Comparison of ENCODE assay signal across 8 cellular contexts in the genomic region with DNA sequence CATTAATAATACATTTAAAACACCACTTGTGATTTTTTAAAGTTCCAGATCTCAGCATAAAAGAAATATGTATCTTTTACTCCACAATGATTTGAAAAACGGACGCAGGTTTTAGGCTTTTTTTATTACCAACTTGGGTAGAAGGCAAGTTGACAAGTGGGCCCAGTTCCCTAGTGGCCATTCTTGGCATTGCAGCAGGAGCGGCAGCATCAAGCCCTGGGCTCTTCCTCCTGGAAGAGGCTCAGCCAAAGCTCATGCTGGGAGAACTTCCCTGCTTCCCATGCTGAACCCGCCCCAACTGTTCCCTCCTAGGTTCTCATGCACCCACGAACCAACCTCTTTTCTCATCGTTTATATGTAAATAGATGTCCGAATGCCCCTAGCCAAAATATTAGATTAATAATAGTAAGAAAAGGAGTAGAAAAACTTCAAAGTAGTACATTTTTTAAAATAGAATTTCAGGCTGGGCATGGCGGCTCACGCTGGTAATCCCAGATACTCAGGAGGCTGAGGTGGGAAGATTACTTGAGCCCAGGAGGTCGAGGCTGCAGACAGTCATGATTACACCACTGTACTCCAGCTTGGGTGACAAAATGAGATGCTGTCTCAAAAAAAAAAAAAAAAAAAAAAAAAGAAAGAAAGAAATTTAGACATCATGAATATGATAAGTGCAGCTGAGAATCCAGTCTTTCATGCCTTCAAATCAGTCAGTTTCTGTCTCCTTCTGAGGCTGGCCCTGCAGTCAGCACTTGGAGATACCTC. TPM values are rescaled to one million over a fixed set of nuclear protein-coding genes. Genes with fewer than 3 reads are reported as not detected.
DNase-seq lines count a peak whose midpoint lies in the region; ATAC-seq lines count a peak whose summit lies in the region.

No MANE protein-coding gene starts in this region.

- H3K4me1 Mint-ChIP-seq in CD4-positive, CD25-positive, alpha-beta regulatory T cell: peaks cover 19 to 42% (median 31%) of the 10 kb centered on the region in 4 donors

- ATAC-seq in CD4-positive, CD25-positive, alpha-beta regulatory T cell (ENCODE audit: low read depth in 2 of 2): no peak
- ATAC-seq in GM19395 (IDR thresholded peaks at IDR 0.05; ENCODE audit: unreplicated experiment): peak; percentile 9
- no peak for ATAC-seq in stimulated activated naive CD8-positive, alpha-beta T cell treated with anti-CD3 and anti-CD28 coated beads, Interleukin-15, Interleukin-2, amounts not matched to agents 100 U/mL and 50 U/mL, for 24 hours
- no peak for ATAC-seq in HG03469 (IDR thresholded peaks at IDR 0.05; ENCODE audit: unreplicated experiment)

- H3K36me3 ChIP-seq in CD4-positive, CD25-positive, alpha-beta regulatory T cell (ENCODE audit: control insufficient read depth, insufficient read depth, low read length): no peaks in the 10 kb centered on the region

- no peaks in the 10 kb centered on the region for H3K9me3 Mint-ChIP-seq in CD4-positive, CD25-positive, alpha-beta regulatory T cell

- peak overlapping the region; percentile 69 for H3K27ac ChIP-seq in CD4-positive, CD25-positive, alpha-beta regulatory T cell (ENCODE audit: insufficient read depth, low read length, poor library complexity, severe bottlenecking)

- peaks cover 18% of the 10 kb centered on the region for H3K4me1 ChIP-seq in CD4-positive, CD25-positive, alpha-beta regulatory T cell (ENCODE audit: control insufficient read depth, insufficient read depth, low read length, poor library complexity, severe bottlenecking)

- H3K9me3 ChIP-seq in CD4-positive, CD25-positive, alpha-beta regulatory T cell (ENCODE audit: control insufficient read depth in 2 of 2, low read length in 2 of 2): no peaks in the 10 kb centered on the region

- no peaks in the 10 kb centered on the region for H3K36me3 Mint-ChIP-seq in CD4-positive, CD25-positive, alpha-beta regulatory T cell

- no peaks in the 10 kb centered on the region for H3K27me3 Mint-ChIP-seq in CD4-positive, CD25-positive, alpha-beta regulatory T cell

- no peaks in the 10 kb centered on the region for H3K27me3 ChIP-seq in CD4-positive, CD25-positive, alpha-beta regulatory T cell (ENCODE audit: control insufficient read depth, insufficient read depth, low read length)

- H3K4me3 Mint-ChIP-seq in CD4-positive, CD25-positive, alpha-beta regulatory T cell: peak overlapping the region in 3 of 4 donors; percentile 23 to 77 (median 68)

- peak overlapping the region in 2 of 3 donors; percentile 49 to 56 for H3K27ac Mint-ChIP-seq in CD4-positive, CD25-positive, alpha-beta regulatory T cell

- H3K4me3 ChIP-seq in CD4-positive, CD25-positive, alpha-beta regulatory T cell (ENCODE audit: low read depth, low read length): peak overlapping the region; percentile 30

- peak in 2 of 3 donors; percentile 18 to 57 for DNase-seq in CD4-positive, CD25-positive, alpha-beta regulatory T cell
- DNase-seq in NCI-H2227 treated with DMSO at 0.1 percent for 48 hours (lab: John Stamatoyannopoulos, UW) (peak; percentile 9), iPS DF 4.7 (ENCODE audit: extremely low read depth, low spot score) (peak; percentile 79), NCI-H187 treated with DMSO at 0.1 percent for 48 hours (lab: John Stamatoyannopoulos, UW) (no peak)
- DNase-seq in activated T-helper 9 cell treated with anti-CD3 and anti-CD28 coated beads, Interleukin-2, amount 50 U/mL, for 16 hours (ENCODE audit: low read depth): peak; percentile 15
- peak; percentile 73 for DNase-seq in stimulated activated naive CD8-positive, alpha-beta T cell treated with anti-CD3 and anti-CD28 coated beads, Interleukin-15, Interleukin-2, amounts not matched to agents 100 U/mL and 50 U/mL, for 24 hours

RNA-seq across cellular contexts. Expression of a gene that starts 18.2 kb away (rescaled TPM):
- total RNA-seq in CD4-positive, CD25-positive, alpha-beta regulatory T cell: 17.4 TPM
- 1 to 10 TPM; 1.4 to 5.1 (median 4.4) TPM for polyA plus RNA-seq in CD4-positive, CD25-positive, alpha-beta regulatory T cell
